ENCODE assay signal across 8 cellular contexts in genomic region chr4:185304944-185305690, GRCh38.
DNase-seq lines count a peak whose midpoint lies in the region; ATAC-seq and TF ChIP-seq lines count a peak whose summit lies in the region.

No MANE protein-coding gene starts in this region.

- H3K4me3 ChIP-seq in GM06990 (replicated peaks; ENCODE audit: low read depth, low read length), result no peak overlapping the region

- H3K27me3 Mint-ChIP-seq in glutamatergic neuron (ENCODE audit: unreplicated experiment), result no peaks in the 10 kb centered on the region

- H3K9me3 Mint-ChIP-seq in glutamatergic neuron (ENCODE audit: unreplicated experiment), result no peaks in the 10 kb centered on the region

- DNase-seq in GM06990 (ENCODE audit: extremely low read depth, insufficient read length) (peak; percentile 68), glutamatergic neuron (peak; percentile 26), SW 1271 (lab: John Stamatoyannopoulos, UW) (no peak)
- peak; percentile 2 to 21 for DNase-seq in stimulated activated CD4-positive, alpha-beta T cell treated with anti-CD3 and anti-CD28 coated beads, Interleukin-2, amount 100 ng/mL, for 24 hours
- no peak for DNase-seq in activated CD8-positive, alpha-beta memory T cell treated with anti-CD3 and anti-CD28 coated beads, Interleukin-2, amount 50 U/mL, for 48 hours

- peaks cover 5% of the 10 kb centered on the region for H3K36me3 Mint-ChIP-seq in glutamatergic neuron (ENCODE audit: unreplicated experiment)

- no peaks in the 10 kb centered on the region for H3K27me3 ChIP-seq in GM06990 (replicated peaks; ENCODE audit: control insufficient read depth, insufficient read depth, low read length)

- no peak overlapping the region for H3K4me3 Mint-ChIP-seq in glutamatergic neuron (ENCODE audit: unreplicated experiment)

- TF ChIP-seq CTCF in GM06990 (IDR thresholded peaks at IDR 0.05; ENCODE audit: insufficient read depth, low read length, poor library complexity, severe bottlenecking) (peak; percentile 87), VCaP (conservative IDR thresholded peaks at IDR 0.05) (peak; percentile 79), glutamatergic neuron (IDR thresholded peaks at IDR 0.05; ENCODE audit: partially characterized antibody, unreplicated experiment) (no peak)

- no peak overlapping the region for H3K27ac Mint-ChIP-seq in glutamatergic neuron (ENCODE audit: unreplicated experiment)

- peaks cover 5% of the 10 kb centered on the region for H3K4me1 Mint-ChIP-seq in glutamatergic neuron (ENCODE audit: low read depth, unreplicated experiment)

- ATAC-seq in GM19468 (IDR thresholded peaks at IDR 0.05; ENCODE audit: extremely low read depth, unreplicated experiment), result peak; percentile 28
- ATAC-seq in HG03520 (IDR thresholded peaks at IDR 0.05; ENCODE audit: unreplicated experiment), result peak; percentile 41

- H3K36me3 ChIP-seq in GM06990 (ENCODE audit: control insufficient read depth, insufficient read depth, low read length), result peaks cover 12% of the 10 kb centered on the region

- peak overlapping the region; percentile 16; the same call in 1 of the 2 replicates for H3K27ac ChIP-seq in VCaP

Comparison
In these comparisons a context has a peak if more than half of its experiments do, and no peak if none do; other contexts are left out.
1. DNase-seq: peak in GM06990 (single experiment), glutamatergic neuron (single experiment) and stimulated activated CD4-positive, alpha-beta T cell treated with anti-CD3 and anti-CD28 coated beads, Interleukin-2, amount 100 ng/mL, for 24 hours (2 of 2); none in activated CD8-positive, alpha-beta memory T cell treated with anti-CD3 and anti-CD28 coated beads, Interleukin-2, amount 50 U/mL, for 48 hours (single experiment) and SW 1271 (0 of 2).